In genomic region chr16:30996324-30996999, GRCh38 we compare ENCODE assay signal across 6 cellular contexts. TPM values are rescaled to one million over a fixed set of nuclear protein-coding genes. Genes with fewer than 3 reads are reported as not detected.
A peak's percentile ranks its signal among the peaks of the same experiment; 100 is the strongest.
DNase-seq lines count a peak whose midpoint lies in the region; ATAC-seq and TF ChIP-seq lines count a peak whose summit lies in the region.

No MANE protein-coding gene starts in this region.

- intact Hi-C loops in prostate gland (cut with DNase I) = loop anchor here (5.0 kb wide), 1 partner anchor 36 kb away; the partner anchor contains the start of gene STX4

- no peaks in the 10 kb centered on the region for H3K36me3 ChIP-seq in prostate gland

- H3K4me1 ChIP-seq in prostate gland (replicated peaks) = no peaks in the 10 kb centered on the region

- ATAC-seq in HG03521 (IDR thresholded peaks at IDR 0.05; ENCODE audit: unreplicated experiment) = peak; percentile 2

- peak overlapping the region; percentile 36 to 38 for H3K27ac ChIP-seq in prostate gland

- 21% methylated on average over 25 of the region's 25 CpGs for WGBS in prostate gland

- no peak for TF ChIP-seq POLR2A in prostate gland (IDR thresholded peaks at IDR 0.05)

- H3K9me3 ChIP-seq in prostate gland = no peaks in the 10 kb centered on the region

- H3K27me3 ChIP-seq in prostate gland (replicated peaks; ENCODE audit: insufficient read depth) = no peaks in the 10 kb centered on the region

- peak overlapping the region; percentile 29 to 38 for H3K4me3 ChIP-seq in prostate gland

- DNase-seq in dermis blood vessel endothelial cell = peak; percentile 60
- DNase-seq in prostate gland (ENCODE audit: low spot score) = no peak
- no peak for DNase-seq in NCI-H2171 (lab: John Stamatoyannopoulos, UW)
- DNase-seq in hypothalamus (lab: John Stamatoyannopoulos, UW) = no peak
- DNase-seq in stimulated activated CD4-positive, alpha-beta T cell treated with anti-CD3 and anti-CD28 coated beads, Interleukin-4, amount 100 ng/mL, for 4 hours = no peak

- no peak for TF ChIP-seq CTCF in prostate gland (IDR thresholded peaks at IDR 0.05)

RNA-seq across cellular contexts. Expression of gene HSD3B7, which starts 11.5 kb away (rescaled TPM):
- total RNA-seq in dermis blood vessel endothelial cell (21.0 and 26.4 TPM in 2 replicates), prostate gland (10 to 100 TPM; 10.3 to 10.7 TPM)

RNA-seq across cellular contexts. Expression of gene STX1B, which starts 14.0 kb away (rescaled TPM):
- total RNA-seq in dermis blood vessel endothelial cell = 0.51 and 0.70 TPM in 2 replicates
- under 1 TPM; 0.36 to 0.91 TPM for total RNA-seq in prostate gland

RNA-seq across cellular contexts. Expression of gene STX4, which starts 36.9 kb away (rescaled TPM):
- total RNA-seq in dermis blood vessel endothelial cell = 22.9 and 26.2 TPM in 2 replicates
- 10 to 100 TPM; 40.7 to 51.7 TPM for total RNA-seq in prostate gland

RNA-seq across cellular contexts. Expression of gene SETD1A, which starts 38.9 kb away (rescaled TPM):
- total RNA-seq in dermis blood vessel endothelial cell (2.6 and 5.3 TPM in 2 replicates), prostate gland (10 to 100 TPM in 1 of 2 donors, 1 to 10 TPM in 1; 10.0 to 29.1 TPM)

RNA-seq across cellular contexts. Expression of gene ORAI3, which starts 47.6 kb away (rescaled TPM):
- total RNA-seq in dermis blood vessel endothelial cell (40.2 and 42.4 TPM in 2 replicates), prostate gland (100 to 1,000 TPM in 1 of 2 donors, 10 to 100 TPM in 1; 74.6 to 114 TPM)
